10 cellular contexts compared by ENCODE assay signal in genomic region chr10:23081891-23082290, GRCh38. TPM values are rescaled to one million over a fixed set of nuclear protein-coding genes. Genes with fewer than 3 reads are reported as not detected.
A peak's percentile ranks its signal among the peaks of the same experiment; 100 is the strongest.
DNase-seq lines count a peak whose midpoint lies in the region; ATAC-seq and TF ChIP-seq lines count a peak whose summit lies in the region.
"Had no signal": no experiment of that assay in that cellular context is flagged by ENCODE, and none has a peak within 500 bp of the region (broad histone marks: within the 10 kb centered on the region; RNA-seq: fewer than 3 reads in every experiment).

No MANE protein-coding gene starts in this region.

- H3K9me2 ChIP-seq in Karpas-422 (replicated peaks; ENCODE audit: insufficient read depth, low read length) = no peaks in the 10 kb centered on the region

- in situ Hi-C loops in astrocyte of the cerebellum (cut with HindIII; ENCODE audit: low sequenced_read_pairs) = no loop called here

- H3K4me1 Mint-ChIP-seq in activated naive CD8-positive, alpha-beta T cell treated with anti-CD3 and anti-CD28 coated beads for 36 hours = no peaks in the 10 kb centered on the region
- no peaks in the 10 kb centered on the region for H3K4me1 Mint-ChIP-seq in activated CD8-positive, alpha-beta T cell treated with anti-CD3 and anti-CD28 coated beads, Interleukin-2, amount 10 ng/mL, durations not matched to agents 7 days and 5 days (ENCODE audit: low read depth)

- POLR2A ChIA-PET in GM10248 (lab: Yijun Ruan, JAX) = no interaction called here
- POLR2A ChIA-PET in activated CD8-positive, alpha-beta T cell treated with anti-CD3 and anti-CD28 coated beads, Interleukin-2, amount 10 ng/mL, durations not matched to agents 7 days and 5 days (lab: Charles Lee) = interaction anchor here (0.6 kb wide), 1 partner anchor 567 kb away, joined by 4 read pairs; no protein-coding TSS in a partner anchor

- H3K27ac Mint-ChIP-seq in activated naive CD8-positive, alpha-beta T cell treated with anti-CD3 and anti-CD28 coated beads for 36 hours = no peak overlapping the region
- no peak overlapping the region for H3K27ac Mint-ChIP-seq in activated CD8-positive, alpha-beta T cell treated with anti-CD3 and anti-CD28 coated beads, Interleukin-2, amount 10 ng/mL, durations not matched to agents 7 days and 5 days

- no peaks in the 10 kb centered on the region for H3K4me1 ChIP-seq in Karpas-422 (ENCODE audit: low read length)
- H3K4me1 ChIP-seq in mucosa of descending colon (ENCODE audit: low read depth) = no peaks in the 10 kb centered on the region
- H3K4me1 ChIP-seq: upper lobe of left lung had no signal

- CTCF ChIA-PET in GM10248 (lab: Yijun Ruan, JAX) = interaction anchor here (2.2 kb wide), 1 partner anchor 13 kb away, joined by 5 read pairs; no protein-coding TSS in a partner anchor
- CTCF ChIA-PET in activated CD8-positive, alpha-beta T cell treated with anti-CD3 and anti-CD28 coated beads, Interleukin-2, amount 10 ng/mL, durations not matched to agents 7 days and 5 days (lab: Charles Lee) = no interaction called here

- no peaks in the 10 kb centered on the region for H3K27me3 ChIP-seq in Karpas-422 (ENCODE audit: low read length)
- H3K27me3 ChIP-seq: upper lobe of left lung had no signal

- ATAC-seq in mucosa of descending colon = peak; percentile 44
- no peak for ATAC-seq in activated CD8-positive, alpha-beta T cell treated with anti-CD3 and anti-CD28 coated beads, Interleukin-2, amount 10 ng/mL, durations not matched to agents 7 days and 5 days

- H3K27ac ChIP-seq in Karpas-422 (ENCODE audit: low read length) = no peak overlapping the region
- H3K27ac ChIP-seq: upper lobe of left lung had no signal

- H3K79me2 ChIP-seq in Karpas-422 (ENCODE audit: low read length) = no peaks in the 10 kb centered on the region

- H4K20me1 ChIP-seq in Karpas-422 (ENCODE audit: insufficient read depth, low read depth, low read length) = no peaks in the 10 kb centered on the region

- peak; percentile 2 for DNase-seq in GDM1 (lab: John Stamatoyannopoulos, UW)
- peak; percentile 59 for DNase-seq in Karpas-422
- no peak for DNase-seq in astrocyte of the cerebellum (ENCODE audit: low read depth)
- no peak for DNase-seq in mucosa of descending colon
- DNase-seq in pons (ENCODE audit: low spot score) = no peak
- DNase-seq in GM10248 (ENCODE audit: extremely low spot score) = no peak
- DNase-seq in activated naive CD8-positive, alpha-beta T cell treated with anti-CD3 and anti-CD28 coated beads for 36 hours = no peak
- no peak for DNase-seq in activated CD8-positive, alpha-beta T cell treated with anti-CD3 and anti-CD28 coated beads, Interleukin-2, amount 10 ng/mL, durations not matched to agents 7 days and 5 days
- DNase-seq: activated CD4-positive, alpha-beta T cell treated with anti-CD3 and anti-CD28 coated beads for 4 hours; upper lobe of left lung had no signal

- H3K9ac ChIP-seq in Karpas-422 (ENCODE audit: low read length) = no peak overlapping the region

- no peak overlapping the region for H3K4me2 ChIP-seq in Karpas-422 (ENCODE audit: low read depth, low read length, poor library complexity, severe bottlenecking)

- H3K4me3 ChIP-seq in Karpas-422 (ENCODE audit: low read length) = no peak overlapping the region
- H3K4me3 ChIP-seq in astrocyte of the cerebellum (ENCODE audit: low read depth, low read length) = no peak overlapping the region
- no peak overlapping the region for H3K4me3 ChIP-seq in mucosa of descending colon
- H3K4me3 ChIP-seq: upper lobe of left lung had no signal

- no peaks in the 10 kb centered on the region for H3K36me3 Mint-ChIP-seq in activated naive CD8-positive, alpha-beta T cell treated with anti-CD3 and anti-CD28 coated beads for 36 hours
- H3K36me3 Mint-ChIP-seq in activated CD8-positive, alpha-beta T cell treated with anti-CD3 and anti-CD28 coated beads, Interleukin-2, amount 10 ng/mL, durations not matched to agents 7 days and 5 days (ENCODE audit: low read depth) = no peaks in the 10 kb centered on the region

- H3K4me3 Mint-ChIP-seq in activated naive CD8-positive, alpha-beta T cell treated with anti-CD3 and anti-CD28 coated beads for 36 hours = no peak overlapping the region
- H3K4me3 Mint-ChIP-seq in activated CD8-positive, alpha-beta T cell treated with anti-CD3 and anti-CD28 coated beads, Interleukin-2, amount 10 ng/mL, durations not matched to agents 7 days and 5 days = no peak overlapping the region

- H3K36me3 ChIP-seq in Karpas-422 (ENCODE audit: insufficient read depth, low read length) (no peaks in the 10 kb centered on the region), mucosa of descending colon (ENCODE audit: low read depth) (no peaks in the 10 kb centered on the region)
- H3K36me3 ChIP-seq: upper lobe of left lung had no signal

- peak; percentile 7 for TF ChIP-seq CTCF in astrocyte of the cerebellum (IDR thresholded peaks at IDR 0.05; ENCODE audit: low read depth, low read length, missing control alignments)
- no peak for TF ChIP-seq CTCF in mucosa of descending colon (IDR thresholded peaks at IDR 0.05)
- TF ChIP-seq CTCF in GM10248 (IDR thresholded peaks at IDR 0.05; ENCODE audit: control extremely low read depth, extremely low read depth, low read depth, missing control alignments) = no peak

- H3K9me3 ChIP-seq in Karpas-422 (ENCODE audit: low read length) = no peaks in the 10 kb centered on the region
- H3K9me3 ChIP-seq in mucosa of descending colon = no peaks in the 10 kb centered on the region
- H3K9me3 ChIP-seq: upper lobe of left lung had no signal

- H3K9me3 Mint-ChIP-seq in activated naive CD8-positive, alpha-beta T cell treated with anti-CD3 and anti-CD28 coated beads for 36 hours = no peaks in the 10 kb centered on the region
- no peaks in the 10 kb centered on the region for H3K9me3 Mint-ChIP-seq in activated CD8-positive, alpha-beta T cell treated with anti-CD3 and anti-CD28 coated beads, Interleukin-2, amount 10 ng/mL, durations not matched to agents 7 days and 5 days (ENCODE audit: insufficient read depth)

- H2AFZ ChIP-seq in Karpas-422 (ENCODE audit: low read length) = no peak overlapping the region

- H3K27me3 Mint-ChIP-seq in activated naive CD8-positive, alpha-beta T cell treated with anti-CD3 and anti-CD28 coated beads for 36 hours = peaks cover 37% of the 10 kb centered on the region
- H3K27me3 Mint-ChIP-seq in activated CD8-positive, alpha-beta T cell treated with anti-CD3 and anti-CD28 coated beads, Interleukin-2, amount 10 ng/mL, durations not matched to agents 7 days and 5 days (ENCODE audit: low read depth) = peaks cover 39% of the 10 kb centered on the region

- intact Hi-C loops in mucosa of descending colon (cut with DNase I, micrococcal nuclease) = no loop called here

RNA-seq across cellular contexts. Expression of gene MSRB2, which starts 13.5 kb away (rescaled TPM):
- 9.7 and 12.3 TPM in 2 replicates for total RNA-seq in Karpas-422 (2014; rRNA removed; shearing (Covaris generic); ENCODE audit: low replicate concordance)
- total RNA-seq in mucosa of descending colon = 10 to 100 TPM; 35.1 to 49.8 (median 48.4) TPM
- total RNA-seq in activated naive CD8-positive, alpha-beta T cell treated with anti-CD3 and anti-CD28 coated beads for 36 hours = 1 to 10 TPM; 6.3 to 7.9 TPM
- total RNA-seq in activated CD8-positive, alpha-beta T cell treated with anti-CD3 and anti-CD28 coated beads, Interleukin-2, amount 10 ng/mL, durations not matched to agents 7 days and 5 days = 1 to 10 TPM; 7.8 to 9.7 TPM

Comparison
In these comparisons a context has a peak if more than half of its experiments do, and no peak if none do; other contexts are left out.
1. DNase-seq: peak in GDM1 (single experiment) and Karpas-422 (single experiment); none in astrocyte of the cerebellum (single experiment), mucosa of descending colon (0 of 3), pons (single experiment), GM10248 (single experiment), activated naive CD8-positive, alpha-beta T cell treated with anti-CD3 and anti-CD28 coated beads for 36 hours (single experiment) and activated CD8-positive, alpha-beta T cell treated with anti-CD3 and anti-CD28 coated beads, Interleukin-2, amount 10 ng/mL, durations not matched to agents 7 days and 5 days (single experiment).